ENCODE assay signal across 9 cellular contexts in the genomic region with DNA sequence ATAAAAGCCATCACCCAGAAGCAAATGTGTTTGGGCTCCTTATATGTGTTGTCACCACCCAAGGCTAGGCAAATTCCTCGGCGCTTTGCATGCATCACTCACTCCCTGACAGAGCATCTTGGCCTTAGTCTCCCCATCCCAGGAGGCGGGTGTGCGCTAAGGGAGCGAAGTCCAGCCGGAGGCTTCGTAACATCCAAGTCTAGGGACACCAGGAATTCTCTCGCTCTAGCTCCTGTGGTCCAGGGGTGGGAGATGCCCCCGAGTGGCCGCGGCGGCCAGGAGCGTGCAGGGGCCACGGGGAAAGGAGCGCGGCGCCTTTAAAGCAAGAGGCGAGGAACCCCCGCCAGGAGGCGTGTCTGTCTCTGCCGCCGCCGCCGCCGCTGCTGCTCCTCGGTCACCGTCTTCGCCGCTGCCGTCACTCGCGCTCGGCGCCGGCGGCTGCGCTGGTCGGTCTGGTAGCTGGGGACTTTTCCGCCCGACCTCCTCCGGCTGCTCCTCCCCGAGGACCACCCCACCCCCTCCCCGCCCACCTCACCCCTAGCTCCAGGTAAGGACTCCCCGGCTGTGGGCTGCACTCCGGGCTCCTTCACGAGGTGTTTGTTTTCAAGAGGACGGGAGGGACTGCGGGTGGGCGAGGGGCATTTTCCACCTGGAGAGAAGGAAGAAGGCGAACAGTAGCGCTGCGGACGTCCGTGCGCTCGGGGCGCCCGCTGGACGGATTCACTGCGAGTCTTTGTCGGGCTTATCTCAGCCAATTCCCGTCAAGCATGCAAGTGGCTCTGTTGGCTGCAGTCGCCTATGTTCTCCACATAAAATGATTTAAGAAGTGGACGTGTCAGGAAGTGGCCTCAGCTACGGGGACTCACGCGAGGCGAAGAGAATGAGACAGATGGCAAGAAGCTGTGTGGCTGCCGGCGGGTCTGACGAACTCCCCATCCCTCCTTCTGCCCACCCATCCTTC. TPM values are rescaled to one million over a fixed set of nuclear protein-coding genes. Genes with fewer than 3 reads are reported as not detected.
DNase-seq lines count a peak whose midpoint lies in the region; ATAC-seq and TF ChIP-seq lines count a peak whose summit lies in the region.
"Had no signal": no experiment of that assay in that cellular context is flagged by ENCODE, and none has a peak within 500 bp of the region (broad histone marks: within the 10 kb centered on the region; RNA-seq: fewer than 3 reads in every experiment).

Gene GRIK2 (plus strand): TSS at position 418 of the 961 bp plus-strand sequence.

- peak within 1 kb of the TSS; percentile 5 for H3K4me3 Mint-ChIP-seq in activated CD8-positive, alpha-beta T cell treated with anti-CD3 and anti-CD28 coated beads, Interleukin-2, amount 10 ng/mL, durations not matched to agents 7 days and 5 days
- H3K4me3 Mint-ChIP-seq in activated CD8-positive, alpha-beta T cell treated with anti-CD3 and anti-CD28 coated beads for 36 hours = no peak within 1 kb of the TSS

- no peaks in the 10 kb centered on the region for H3K9me3 Mint-ChIP-seq in activated CD8-positive, alpha-beta T cell treated with anti-CD3 and anti-CD28 coated beads, Interleukin-2, amount 10 ng/mL, durations not matched to agents 7 days and 5 days (ENCODE audit: insufficient read depth)
- peaks cover 4% of the 10 kb centered on the region for H3K9me3 Mint-ChIP-seq in activated CD8-positive, alpha-beta T cell treated with anti-CD3 and anti-CD28 coated beads for 36 hours

- ATAC-seq in activated CD8-positive, alpha-beta T cell treated with anti-CD3 and anti-CD28 coated beads, Interleukin-2, amount 10 ng/mL, durations not matched to agents 7 days and 5 days = peak; percentile 33
- ATAC-seq in activated CD8-positive, alpha-beta T cell treated with anti-CD3 and anti-CD28 coated beads for 36 hours = no peak
- ATAC-seq in GM21515 (IDR thresholded peaks at IDR 0.05; ENCODE audit: unreplicated experiment) = no peak
- ATAC-seq in GM21717 (IDR thresholded peaks at IDR 0.05; ENCODE audit: unreplicated experiment) = no peak

- no peak for TF ChIP-seq CTCF in activated CD8-positive, alpha-beta T cell treated with anti-CD3 and anti-CD28 coated beads for 36 hours (IDR thresholded peaks at IDR 0.05)

- DNase-seq in activated CD8-positive, alpha-beta T cell treated with anti-CD3 and anti-CD28 coated beads, Interleukin-2, amount 10 ng/mL, durations not matched to agents 7 days and 5 days = no peak
- no peak for DNase-seq in activated CD8-positive, alpha-beta T cell treated with anti-CD3 and anti-CD28 coated beads for 36 hours
- DNase-seq in HS-5 (ENCODE audit: low read depth) = peak; percentile 26
- DNase-seq in RPMI7951 (ENCODE audit: low read depth) = peak; percentile 43
- DNase-seq in epidermal melanocyte (ENCODE audit: insufficient read length, low spot score) = peak; percentile 41
- DNase-seq in myocyte (ENCODE audit: low read depth) = peak; percentile 74

- POLR2A ChIA-PET in activated CD8-positive, alpha-beta T cell treated with anti-CD3 and anti-CD28 coated beads, Interleukin-2, amount 10 ng/mL, durations not matched to agents 7 days and 5 days (lab: Charles Lee) = no interaction called here
- POLR2A ChIA-PET in activated CD8-positive, alpha-beta T cell treated with anti-CD3 and anti-CD28 coated beads for 36 hours (lab: Charles Lee) = interaction anchor here (0.6 kb wide), 1 partner anchor 36 kb away, joined by 3 read pairs; no protein-coding TSS in a partner anchor

- CTCF ChIA-PET in activated CD8-positive, alpha-beta T cell treated with anti-CD3 and anti-CD28 coated beads, Interleukin-2, amount 10 ng/mL, durations not matched to agents 7 days and 5 days (lab: Charles Lee) = interaction anchor here (1.1 kb wide), 1 partner anchor 10 kb away, joined by 3 read pairs; no protein-coding TSS in a partner anchor
- CTCF ChIA-PET in activated CD8-positive, alpha-beta T cell treated with anti-CD3 and anti-CD28 coated beads for 36 hours (lab: Charles Lee) = no interaction called here

- peaks cover 31% of the 10 kb centered on the region for H3K27me3 Mint-ChIP-seq in activated CD8-positive, alpha-beta T cell treated with anti-CD3 and anti-CD28 coated beads, Interleukin-2, amount 10 ng/mL, durations not matched to agents 7 days and 5 days (ENCODE audit: low read depth)
- H3K27me3 Mint-ChIP-seq in activated CD8-positive, alpha-beta T cell treated with anti-CD3 and anti-CD28 coated beads for 36 hours = peaks cover 37% of the 10 kb centered on the region

- peaks cover 5% of the 10 kb centered on the region for H3K36me3 Mint-ChIP-seq in activated CD8-positive, alpha-beta T cell treated with anti-CD3 and anti-CD28 coated beads, Interleukin-2, amount 10 ng/mL, durations not matched to agents 7 days and 5 days (ENCODE audit: low read depth)
- H3K36me3 Mint-ChIP-seq in activated CD8-positive, alpha-beta T cell treated with anti-CD3 and anti-CD28 coated beads for 36 hours (ENCODE audit: low read depth) = peaks cover 2% of the 10 kb centered on the region

- H3K27ac Mint-ChIP-seq in activated CD8-positive, alpha-beta T cell treated with anti-CD3 and anti-CD28 coated beads, Interleukin-2, amount 10 ng/mL, durations not matched to agents 7 days and 5 days = no peak within 1 kb of the TSS
- H3K27ac Mint-ChIP-seq in activated CD8-positive, alpha-beta T cell treated with anti-CD3 and anti-CD28 coated beads for 36 hours = no peak within 1 kb of the TSS

- intact Hi-C loops in activated CD8-positive, alpha-beta T cell treated with anti-CD3 and anti-CD28 coated beads for 36 hours (cut with micrococcal nuclease) = no loop called here

- peaks cover 5% of the 10 kb centered on the region for H3K4me1 Mint-ChIP-seq in activated CD8-positive, alpha-beta T cell treated with anti-CD3 and anti-CD28 coated beads, Interleukin-2, amount 10 ng/mL, durations not matched to agents 7 days and 5 days (ENCODE audit: low read depth)
- peaks cover 2% of the 10 kb centered on the region for H3K4me1 Mint-ChIP-seq in activated CD8-positive, alpha-beta T cell treated with anti-CD3 and anti-CD28 coated beads for 36 hours (ENCODE audit: low read depth)

RNA-seq across cellular contexts. Expression of gene GRIK2, which starts in this region (rescaled TPM):
- not detected for total RNA-seq in activated CD8-positive, alpha-beta T cell treated with anti-CD3 and anti-CD28 coated beads, Interleukin-2, amount 10 ng/mL, durations not matched to agents 7 days and 5 days
- total RNA-seq in activated CD8-positive, alpha-beta T cell treated with anti-CD3 and anti-CD28 coated beads for 36 hours = not detected
- 0.88 and 2.0 TPM in 2 replicates for total RNA-seq in RPMI7951 (2014; rRNA removed; shearing (Covaris generic))
- total RNA-seq in myocyte = 9.2 and 14.3 TPM in 2 replicates
- polyA plus RNA-seq in myocyte (2012) = 7.8 TPM
- total RNA-seq: Daoy had no signal

Comparison
In these comparisons a context has a peak if more than half of its experiments do, and no peak if none do; other contexts are left out.
1. Peak in ATAC-seq in activated CD8-positive, alpha-beta T cell treated with anti-CD3 and anti-CD28 coated beads, Interleukin-2, amount 10 ng/mL, durations not matched to agents 7 days and 5 days; RNA of the gene not detected or under 1 TPM.
2. DNase-seq: peak in HS-5 (single experiment), RPMI7951 (single experiment), epidermal melanocyte (single experiment) and myocyte (single experiment); none in activated CD8-positive, alpha-beta T cell treated with anti-CD3 and anti-CD28 coated beads, Interleukin-2, amount 10 ng/mL, durations not matched to agents 7 days and 5 days (single experiment) and activated CD8-positive, alpha-beta T cell treated with anti-CD3 and anti-CD28 coated beads for 36 hours (single experiment).